Comparison of ENCODE assay signal across 8 cellular contexts in the genomic region with DNA sequence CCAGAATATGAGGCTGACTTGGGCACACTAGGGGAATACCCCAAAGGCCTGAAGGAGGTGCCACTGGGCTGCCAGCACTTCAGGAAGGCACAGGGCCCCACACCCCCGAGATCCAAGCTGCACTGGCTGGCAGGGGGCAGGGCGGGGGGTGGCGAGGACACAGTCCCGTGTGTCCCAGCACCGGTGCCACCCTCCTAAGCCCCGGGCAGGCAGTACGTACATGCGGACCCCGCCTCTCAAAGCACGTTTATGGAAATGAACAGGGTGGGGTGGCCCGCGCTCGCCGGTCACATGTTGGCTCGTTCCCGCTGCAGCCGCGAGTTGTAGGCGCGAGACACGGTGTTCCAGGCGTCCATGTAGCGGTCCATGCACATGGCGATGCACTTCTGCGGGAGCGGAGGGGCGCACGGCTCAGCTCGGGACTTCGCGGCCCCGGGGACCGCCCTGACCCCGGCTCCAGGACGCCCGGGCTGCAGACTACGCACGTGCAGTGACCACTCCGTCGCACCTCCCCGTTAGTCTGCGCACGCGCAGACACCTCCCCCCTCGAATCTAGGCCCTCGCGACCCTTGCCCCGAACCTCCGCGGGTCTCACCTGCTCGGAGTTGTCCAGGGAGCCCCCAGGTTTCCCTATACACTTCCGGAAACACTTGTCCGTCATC. TPM values are rescaled to one million over a fixed set of nuclear protein-coding genes. Genes with fewer than 3 reads are reported as not detected.
DNase-seq lines count a peak whose midpoint lies in the region; ATAC-seq and TF ChIP-seq lines count a peak whose summit lies in the region.

No MANE protein-coding gene starts in this region.

- H3K9ac ChIP-seq in HCT116 (ENCODE audit: low read length) = peak overlapping the region; percentile 100

- peak; percentile 51 for ATAC-seq in HCT116
- no peak for ATAC-seq in aorta (ENCODE audit: low FRiP score)

- TF ChIP-seq RAD21 in HCT116 (IDR thresholded peaks at IDR 0.05; ENCODE audit: low read depth) = no peak

- CTCF ChIA-PET in HCT116 (lab: Charles Lee) = interaction anchor here (0.9 to 1.4 kb wide), 2 partner anchors 153 to 184 kb away, joined by 3 to 7 read pairs; no protein-coding TSS in a partner anchor

- 4 to 6% methylated on average over 50 to 53 of the region's 53 CpGs for WGBS in aorta, 2 donors

- no peak for TF ChIP-seq POLR2A in HCT116 (IDR thresholded peaks at IDR 0.05; ENCODE audit: borderline replicate concordance, extremely low read depth, insufficient read depth, insufficient read length)

- H3K27me3 ChIP-seq in HCT116 (ENCODE audit: insufficient read depth, low read length) (no peaks in the 10 kb centered on the region), neuron (ENCODE audit: insufficient read depth, low read length) (no peaks in the 10 kb centered on the region), aorta (ENCODE audit: control insufficient read depth in 1 of 2, insufficient read depth in 2 of 2, low read length in 1 of 2) (no peaks in the 10 kb centered on the region)

- H3K4me1 ChIP-seq in HCT116 (ENCODE audit: control insufficient read depth in 1 of 2, insufficient read depth in 2 of 2, low read length in 2 of 2) (peaks cover 6 to 25% of the 10 kb centered on the region in 2 experiments; a peak in 3 of 4 replicates), neuron (ENCODE audit: insufficient read depth, low read length) (peaks cover 19% of the 10 kb centered on the region), aorta (ENCODE audit: control insufficient read depth in 1 of 2, insufficient read depth in 2 of 2, low read length in 2 of 2) (no peaks in the 10 kb centered on the region)

- H3K79me2 ChIP-seq in HCT116 (ENCODE audit: insufficient read depth, low read length) = peaks cover 47% of the 10 kb centered on the region

- no peaks in the 10 kb centered on the region for H3K9me3 ChIP-seq in HCT116 (ENCODE audit: control insufficient read depth in 1 of 2, insufficient read depth in 1 of 2, low read depth in 1 of 2, low read length in 2 of 2)
- no peaks in the 10 kb centered on the region for H3K9me3 ChIP-seq in neuron (ENCODE audit: low read length)
- H3K9me3 ChIP-seq in aorta (ENCODE audit: control insufficient read depth, low read length) = no peaks in the 10 kb centered on the region

- peak overlapping the region; percentile 99 for H3K4me2 ChIP-seq in HCT116 (ENCODE audit: low read length)

- TSS peak; percentile 70 for BruUV-seq in HCT116 (replicated peaks; lab: Mats Ljungman, UMichigan)

- intact Hi-C loops in HCT116 (cut with micrococcal nuclease) (no loop called here), aorta (cut with DNase I) (loop anchor here in 1 of 2 donors (5.0 kb wide), 1 partner anchor 186 kb away; no protein-coding TSS in a partner anchor)

- POLR2A ChIA-PET in HCT116 (lab: Charles Lee) = interaction anchor here (1.3 to 1.6 kb wide), 2 partner anchors 15 to 49 kb away, joined by 3 to 13 read pairs; a partner anchor contains a TSS

- peak in 1 of 3 experiments; percentile 24; a peak in 1 of 6 replicates for TF ChIP-seq CTCF in HCT116 (IDR thresholded peaks at IDR 0.05 in 2 of 3, conservative IDR thresholded peaks at IDR 0.05 in 1 of 3; ENCODE audit: borderline replicate concordance in 1 of 3, insufficient read depth in 1 of 3, low read depth in 2 of 3, low read length in 2 of 3)

- RAD21 ChIA-PET in HCT116 (lab: Charles Lee; ENCODE audit: low non-redundant PET in 1 of 2, low total read pairs in 2 of 2, uncharacterized antibody in 2 of 2, unreplicated experiment in 2 of 2) = no interaction called here

- peak; percentile 16 for DNase-seq in HCT116 (ENCODE audit: low read depth, low spot score)
- peak; percentile 24 for DNase-seq in NCI-H1092 (lab: John Stamatoyannopoulos, UW)
- peak; percentile 33 for DNase-seq in activated T-cell treated with anti-CD3 and anti-CD28 coated beads, Interleukin-2, amount 50 U/mL, for 1 hour
- DNase-seq in fibroblast of peridontal ligament (ENCODE audit: extremely low read depth) = peak; percentile 17
- DNase-seq in aorta = no peak
- DNase-seq in NCI-H2107 treated with DMSO at 0.1 percent for 48 hours (lab: John Stamatoyannopoulos, UW; ENCODE audit: unreplicated experiment) = no peak

- H4K20me1 ChIP-seq in HCT116 (ENCODE audit: insufficient read depth) = peaks cover 5% of the 10 kb centered on the region; the same call in 1 of the 2 replicates

- H3K4me3 ChIP-seq in GM08714 (ENCODE audit: low read length) = peak overlapping the region; percentile 95
- peak overlapping the region; percentile 90 to 97 for H3K4me3 ChIP-seq in HCT116 (replicated peaks in 1 of 2; ENCODE audit: low read depth in 1 of 2, low read length in 2 of 2)
- H3K4me3 ChIP-seq in neuron (ENCODE audit: low read length) = peak overlapping the region; percentile 86
- H3K4me3 ChIP-seq in aorta (ENCODE audit: low read length in 2 of 2) = peak overlapping the region; percentile 45 to 76

- no peaks in the 10 kb centered on the region for H3K9me2 ChIP-seq in HCT116 (ENCODE audit: insufficient read depth)

- H3K36me3 ChIP-seq in HCT116 (ENCODE audit: control insufficient read depth in 1 of 2, insufficient read depth in 2 of 2, low read length in 2 of 2) = peaks cover 13 to 44% of the 10 kb centered on the region in 2 experiments; a peak in 3 of 4 replicates
- peaks cover 24% of the 10 kb centered on the region for H3K36me3 ChIP-seq in neuron (ENCODE audit: insufficient read depth, low read length)
- H3K36me3 ChIP-seq in aorta (ENCODE audit: control insufficient read depth in 1 of 2, insufficient read depth in 2 of 2, low read length in 1 of 2) = no peaks in the 10 kb centered on the region

- no peak overlapping the region for H2AFZ ChIP-seq in HCT116 (ENCODE audit: low read depth, low read length, poor library complexity, severe bottlenecking)
- peak overlapping the region; percentile 30 for H2AFZ ChIP-seq in neuron (ENCODE audit: low read depth, low read length)

- peak overlapping the region; percentile 88 for H3K27ac ChIP-seq in HCT116 (ENCODE audit: low read depth, low read length)
- no peak overlapping the region for H3K27ac ChIP-seq in aorta (ENCODE audit: low read depth in 1 of 2, low read length in 2 of 2)

TF ChIP-seq in HCT116, 20 proteins besides CTCF, POLR2A, EP300 and RAD21:
- TF ChIP-seq, protein P1, sequence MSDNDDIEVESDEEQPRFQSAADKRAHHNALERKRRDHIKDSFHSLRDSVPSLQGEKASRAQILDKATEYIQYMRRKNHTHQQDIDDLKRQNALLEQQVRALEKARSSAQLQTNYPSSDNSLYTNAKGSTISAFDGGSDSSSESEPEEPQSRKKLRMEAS (IDR thresholded peaks at IDR 0.05) = peak; percentile 81
- TF ChIP-seq, protein P2, sequence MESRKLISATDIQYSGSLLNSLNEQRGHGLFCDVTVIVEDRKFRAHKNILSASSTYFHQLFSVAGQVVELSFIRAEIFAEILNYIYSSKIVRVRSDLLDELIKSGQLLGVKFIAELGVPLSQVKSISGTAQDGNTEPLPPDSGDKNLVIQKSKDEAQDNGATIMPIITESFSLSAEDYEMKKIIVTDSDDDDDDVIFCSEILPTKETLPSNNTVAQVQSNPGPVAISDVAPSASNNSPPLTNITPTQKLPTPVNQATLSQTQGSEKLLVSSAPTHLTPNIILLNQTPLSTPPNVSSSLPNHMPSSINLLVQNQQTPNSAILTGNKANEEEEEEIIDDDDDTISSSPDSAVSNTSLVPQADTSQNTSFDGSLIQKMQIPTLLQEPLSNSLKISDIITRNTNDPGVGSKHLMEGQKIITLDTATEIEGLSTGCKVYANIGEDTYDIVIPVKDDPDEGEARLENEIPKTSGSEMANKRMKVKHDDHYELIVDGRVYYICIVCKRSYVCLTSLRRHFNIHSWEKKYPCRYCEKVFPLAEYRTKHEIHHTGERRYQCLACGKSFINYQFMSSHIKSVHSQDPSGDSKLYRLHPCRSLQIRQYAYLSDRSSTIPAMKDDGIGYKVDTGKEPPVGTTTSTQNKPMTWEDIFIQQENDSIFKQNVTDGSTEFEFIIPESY (IDR thresholded peaks at IDR 0.05; ENCODE audit: extremely low read depth, insufficient replicate concordance, low read length) = no peak

RNA-seq across cellular contexts. Expression of a gene that starts 0.6 kb away (rescaled TPM):
- total RNA-seq in HCT116 (2021; ENCODE audit: unreplicated experiment) = 151 TPM
- polyA plus RNA-seq in HCT116 (2012) = 77.6 and 78.7 TPM in 2 replicates
- 10 to 100 TPM; 27.8 to 32.7 TPM for total RNA-seq in aorta
- 10 to 100 TPM; 41.7 to 41.9 TPM for polyA plus RNA-seq in aorta

RNA-seq across cellular contexts. Expression of a gene that starts 30.0 kb away (rescaled TPM):
- total RNA-seq in HCT116 (2021; ENCODE audit: unreplicated experiment) = 228 TPM
- 166 and 204 TPM in 2 replicates for polyA plus RNA-seq in HCT116 (2012)
- 10 to 100 TPM; 18.0 to 19.7 TPM for total RNA-seq in aorta
- 1 to 10 TPM; 7.1 to 7.4 TPM for polyA plus RNA-seq in aorta

RNA-seq across cellular contexts. Expression of a gene that starts 49.1 kb away (rescaled TPM):
- total RNA-seq in HCT116 (2021; ENCODE audit: unreplicated experiment) (37.9 TPM), aorta (100 to 1,000 TPM in 1 of 2 donors, 10 to 100 TPM in 1; 99.5 to 185 TPM)
- polyA plus RNA-seq in HCT116 (2012) = 40.1 and 61.8 TPM in 2 replicates
- polyA plus RNA-seq in aorta = 100 to 1,000 TPM; 127 to 262 TPM

Comparison
In these comparisons a context has a peak if more than half of its experiments do, and no peak if none do; other contexts are left out.
1. DNase-seq: peak in HCT116 (single experiment), NCI-H1092 (single experiment), activated T-cell treated with anti-CD3 and anti-CD28 coated beads, Interleukin-2, amount 50 U/mL, for 1 hour (single experiment) and fibroblast of peridontal ligament (single experiment); none in aorta (0 of 2) and NCI-H2107 treated with DMSO at 0.1 percent for 48 hours (single experiment).
2. RNA of a gene that starts 30.0 kb away (total RNA-seq): 228 TPM in HCT116 (single experiment); 18.0 to 19.7 TPM in aorta; every median in the first group is over 10 times any median in the second.
3. Peak in every context shown above with its lines, with median percentiles within 50 percentile points of each other: H3K4me3 ChIP-seq.